13 cellular contexts compared by ENCODE assay signal in the genomic region with DNA sequence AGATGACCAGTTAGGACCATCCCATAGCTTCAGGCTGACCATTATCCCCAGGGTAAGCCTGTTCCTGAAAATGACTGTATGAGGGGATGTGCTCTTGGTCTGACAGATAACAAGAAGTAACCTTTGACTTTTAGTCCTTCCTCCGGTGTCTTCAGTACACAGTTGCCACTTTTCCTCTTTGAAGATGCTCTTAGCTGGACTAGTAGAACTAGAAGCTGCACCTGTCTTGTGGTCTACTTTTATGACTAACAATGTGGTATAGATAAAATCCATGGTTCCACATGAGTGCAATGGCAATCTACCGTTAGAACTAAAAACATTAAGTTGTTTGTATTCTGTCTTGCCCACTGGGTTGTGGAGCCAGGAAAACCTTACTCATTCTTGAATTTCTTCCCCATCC. TPM values are rescaled to one million over a fixed set of nuclear protein-coding genes. Genes with fewer than 3 reads are reported as not detected.
A peak's percentile ranks its signal among the peaks of the same experiment; 100 is the strongest.
DNase-seq lines count a peak whose midpoint lies in the region; ATAC-seq and TF ChIP-seq lines count a peak whose summit lies in the region.
"Had no signal": no experiment of that assay in that cellular context is flagged by ENCODE, and none has a peak within 500 bp of the region (broad histone marks: within the 10 kb centered on the region; RNA-seq: fewer than 3 reads in every experiment).

No MANE protein-coding gene starts in this region.

- intact Hi-C loops in breast epithelium (cut with DNase I; ENCODE audit: low total_unique reads): no loop called here

- no peak for TF ChIP-seq CTCF in breast epithelium (IDR thresholded peaks at IDR 0.05)

- peaks cover 6% of the 10 kb centered on the region for H3K27me3 Mint-ChIP-seq in activated naive CD8-positive, alpha-beta T cell treated with anti-CD3 and anti-CD28 coated beads, Interleukin-2, amount 50 U/mL, for 24 hours

- no peaks in the 10 kb centered on the region for H3K36me3 Mint-ChIP-seq in activated naive CD8-positive, alpha-beta T cell treated with anti-CD3 and anti-CD28 coated beads, Interleukin-2, amount 50 U/mL, for 24 hours (ENCODE audit: low read depth)

- H3K4me1 Mint-ChIP-seq in activated naive CD8-positive, alpha-beta T cell treated with anti-CD3 and anti-CD28 coated beads, Interleukin-2, amount 50 U/mL, for 24 hours: peaks cover 28% of the 10 kb centered on the region

- H3K4me3 ChIP-seq in breast epithelium: no peak overlapping the region
- H3K4me3 ChIP-seq: heart left ventricle had no signal

- H3K36me3 ChIP-seq in breast epithelium: no peaks in the 10 kb centered on the region
- H3K36me3 ChIP-seq: heart left ventricle had no signal

- H3K27ac Mint-ChIP-seq in activated naive CD8-positive, alpha-beta T cell treated with anti-CD3 and anti-CD28 coated beads, Interleukin-2, amount 50 U/mL, for 24 hours: no peak overlapping the region

- H3K9me3 Mint-ChIP-seq in activated naive CD8-positive, alpha-beta T cell treated with anti-CD3 and anti-CD28 coated beads, Interleukin-2, amount 50 U/mL, for 24 hours: no peaks in the 10 kb centered on the region

- no peaks in the 10 kb centered on the region for H3K9me3 ChIP-seq in breast epithelium
- H3K9me3 ChIP-seq: heart left ventricle had no signal

- peak; percentile 40 for ATAC-seq in GM18909 (IDR thresholded peaks at IDR 0.05; ENCODE audit: poor library complexity, unreplicated experiment)
- peak; percentile 51 for ATAC-seq in HG03558 (IDR thresholded peaks at IDR 0.05; ENCODE audit: extremely low read depth, unreplicated experiment)
- peak; percentile 84 for ATAC-seq in activated naive CD8-positive, alpha-beta T cell treated with anti-CD3 and anti-CD28 coated beads, Interleukin-2, amount 50 U/mL, for 24 hours
- ATAC-seq: heart left ventricle, left ventricle myocardium superior had no signal

- no peaks in the 10 kb centered on the region for H3K27me3 ChIP-seq in breast epithelium

- no peak overlapping the region for H3K4me3 Mint-ChIP-seq in activated naive CD8-positive, alpha-beta T cell treated with anti-CD3 and anti-CD28 coated beads, Interleukin-2, amount 50 U/mL, for 24 hours

- no peak for TF ChIP-seq POLR2A in breast epithelium (IDR thresholded peaks at IDR 0.05)

- H3K4me1 ChIP-seq in breast epithelium: no peaks in the 10 kb centered on the region

- no peak overlapping the region for H3K27ac ChIP-seq in breast epithelium
- H3K27ac ChIP-seq: heart left ventricle had no signal

- peak; percentile 18 for DNase-seq in DMS79 treated with DMSO at 0.1 percent for 48 hours (lab: John Stamatoyannopoulos, UW)
- no peak for DNase-seq in activated naive CD8-positive, alpha-beta T cell treated with anti-CD3 and anti-CD28 coated beads, Interleukin-2, amount 50 U/mL, for 24 hours
- DNase-seq in C1 segment of cervical spinal cord (lab: John Stamatoyannopoulos, UW): no peak
- DNase-seq in activated naive CD4-positive, alpha-beta T cell (lab: John Stamatoyannopoulos, UW): no peak
- DNase-seq in NCI-H2081 treated with DMSO at 0.1 percent for 48 hours (lab: John Stamatoyannopoulos, UW): no peak
- DNase-seq in breast epithelium (ENCODE audit: low spot score in 2 of 2): no peak
- DNase-seq: HCEC 1CT, heart left ventricle, left ventricle myocardium superior, MM.1S, SHP77 had no signal

RNA-seq across cellular contexts. Expression of gene RUBCNL, which starts 5.9 kb away (rescaled TPM):
- 1 to 10 TPM; 2.1 to 8.2 (median 3.3) TPM for total RNA-seq in breast epithelium
